In genomic region chr17:75932852-75933251, GRCh38 we compare ENCODE assay signal across 26 cellular contexts.
"Had no signal": no experiment of that assay in that cellular context is flagged by ENCODE, and none has a peak within 500 bp of the region (broad histone marks: within the 10 kb centered on the region; RNA-seq: fewer than 3 reads in every experiment).

No MANE protein-coding gene starts in this region.

- H3K4me2 ChIP-seq: neural progenitor cell had no signal

- H3K27me3 Mint-ChIP-seq: naive thymus-derived CD4-positive, alpha-beta T cell; progenitor cell of endocrine pancreas; stimulated activated naive B cell treated with anti-CD40 and anti-IgM and Interleukin-4, amounts not matched to agents 10 μg/mL and 1 μg/mL and 100 μg/mL, for 72 hours; stimulated activated naive CD8-positive, alpha-beta T cell treated with anti-CD3 and anti-CD28 coated beads, Interleukin-15, Interleukin-2, amounts not matched to agents 100 ng/mL and 50 ng/mL, for 24 hours had no signal

- H3K27ac ChIP-seq: neural progenitor cell, ovary, parathyroid adenoma, psoas muscle, right lobe of liver, sigmoid colon, stomach, thoracic aorta, thyroid gland, tibial nerve, upper lobe of right lung, uterus had no signal

- H3K4me3 ChIP-seq: neural progenitor cell, ovary, psoas muscle, right lobe of liver, sigmoid colon, stomach, thoracic aorta, thyroid gland, tibial nerve, upper lobe of right lung, uterus had no signal

- DNase-seq: naive thymus-derived CD4-positive, alpha-beta T cell; occipital lobe; ovary; psoas muscle; right cardiac atrium; right lobe of liver; sigmoid colon; small intestine; stimulated activated CD4-positive, alpha-beta T cell treated with anti-CD3 and anti-CD28 coated beads, Interleukin-15, amount 100 ng/mL, for 24 hours; stimulated activated CD4-positive, alpha-beta T cell treated with anti-CD3 and anti-CD28 coated beads, Interleukin-2, amount 100 ng/mL, for 24 hours; stimulated activated CD4-positive, alpha-beta T cell treated with anti-CD3 and anti-CD28 coated beads, Interleukin-2, amount 100 ng/mL, for 48 hours; stimulated activated CD4-positive, alpha-beta T cell treated with anti-CD3 and anti-CD28 coated beads, Interleukin-4, amount 100 ng/mL, for 24 hours; stimulated activated naive B cell treated with anti-CD40 and anti-IgM and Interleukin-4, amounts not matched to agents 10 μg/mL and 1 μg/mL and 100 μg/mL, for 72 hours; stimulated activated naive CD4-positive, alpha-beta T cell treated with Interleukin-2 at 50 U/mL for 16 hours; stomach; thyroid gland; upper lobe of right lung; uterus had no signal

- ATAC-seq: naive thymus-derived CD4-positive, alpha-beta T cell; psoas muscle; right cardiac atrium; right lobe of liver; stimulated activated effector memory CD8-positive, alpha-beta T cell treated with anti-CD3 and anti-CD28 coated beads, Interleukin-12 subunit alpha, Interleukin-12 subunit beta, amount 100 ng/mL, for 72 hours; stimulated activated naive B cell treated with anti-CD40 and anti-IgM and Interleukin-4, amounts not matched to agents 10 μg/mL and 1 μg/mL and 100 μg/mL, for 72 hours; upper lobe of right lung had no signal

- H3K27me3 ChIP-seq: neural progenitor cell, ovary, right lobe of liver, sigmoid colon, stomach, thyroid gland, tibial nerve, upper lobe of right lung, uterus had no signal

- H3K36me3 ChIP-seq: neural progenitor cell, ovary, right lobe of liver, sigmoid colon, stomach, thoracic aorta, thyroid gland, tibial nerve, upper lobe of right lung, uterus had no signal

- H3K4me1 ChIP-seq: neural progenitor cell, parathyroid adenoma, psoas muscle, right lobe of liver, sigmoid colon, stomach, tibial nerve, upper lobe of right lung, uterus had no signal

- H3K9ac ChIP-seq: neural progenitor cell, parathyroid adenoma had no signal

- H3K27ac Mint-ChIP-seq: naive thymus-derived CD4-positive, alpha-beta T cell; nephron; neural progenitor cell; progenitor cell of endocrine pancreas; stimulated activated effector memory CD8-positive, alpha-beta T cell treated with anti-CD3 and anti-CD28 coated beads, Interleukin-12 subunit alpha, Interleukin-12 subunit beta, amount 100 ng/mL, for 72 hours; stimulated activated naive B cell treated with anti-CD40 and anti-IgM and Interleukin-4, amounts not matched to agents 10 μg/mL and 1 μg/mL and 100 μg/mL, for 72 hours; stimulated activated naive CD8-positive, alpha-beta T cell treated with anti-CD3 and anti-CD28 coated beads, Interleukin-15, Interleukin-2, amounts not matched to agents 100 ng/mL and 50 ng/mL, for 24 hours had no signal

- H3K9me3 ChIP-seq: ovary, psoas muscle, right lobe of liver, sigmoid colon, stomach, thoracic aorta, thyroid gland, tibial nerve, upper lobe of right lung, uterus had no signal

- H3K79me2 ChIP-seq: parathyroid adenoma had no signal

- H3K36me3 Mint-ChIP-seq: stimulated activated effector memory CD8-positive, alpha-beta T cell treated with anti-CD3 and anti-CD28 coated beads, Interleukin-12 subunit alpha, Interleukin-12 subunit beta, amount 100 ng/mL, for 72 hours had no signal

- H3K4me3 Mint-ChIP-seq: naive thymus-derived CD4-positive, alpha-beta T cell; nephron; neural progenitor cell; stimulated activated effector memory CD8-positive, alpha-beta T cell treated with anti-CD3 and anti-CD28 coated beads, Interleukin-12 subunit alpha, Interleukin-12 subunit beta, amount 100 ng/mL, for 72 hours; stimulated activated naive B cell treated with anti-CD40 and anti-IgM and Interleukin-4, amounts not matched to agents 10 μg/mL and 1 μg/mL and 100 μg/mL, for 72 hours; stimulated activated naive CD8-positive, alpha-beta T cell treated with anti-CD3 and anti-CD28 coated beads, Interleukin-15, Interleukin-2, amounts not matched to agents 100 ng/mL and 50 ng/mL, for 24 hours had no signal

- H3K4me1 Mint-ChIP-seq: naive thymus-derived CD4-positive, alpha-beta T cell; nephron; neural progenitor cell; stimulated activated effector memory CD8-positive, alpha-beta T cell treated with anti-CD3 and anti-CD28 coated beads, Interleukin-12 subunit alpha, Interleukin-12 subunit beta, amount 100 ng/mL, for 72 hours; stimulated activated naive B cell treated with anti-CD40 and anti-IgM and Interleukin-4, amounts not matched to agents 10 μg/mL and 1 μg/mL and 100 μg/mL, for 72 hours had no signal

- H3K9me3 Mint-ChIP-seq: naive thymus-derived CD4-positive, alpha-beta T cell; nephron; neural progenitor cell; stimulated activated effector memory CD8-positive, alpha-beta T cell treated with anti-CD3 and anti-CD28 coated beads, Interleukin-12 subunit alpha, Interleukin-12 subunit beta, amount 100 ng/mL, for 72 hours; stimulated activated naive B cell treated with anti-CD40 and anti-IgM and Interleukin-4, amounts not matched to agents 10 μg/mL and 1 μg/mL and 100 μg/mL, for 72 hours; stimulated activated naive CD8-positive, alpha-beta T cell treated with anti-CD3 and anti-CD28 coated beads, Interleukin-15, Interleukin-2, amounts not matched to agents 100 ng/mL and 50 ng/mL, for 24 hours had no signal
